9 cellular contexts compared by ENCODE assay signal in the genomic region with DNA sequence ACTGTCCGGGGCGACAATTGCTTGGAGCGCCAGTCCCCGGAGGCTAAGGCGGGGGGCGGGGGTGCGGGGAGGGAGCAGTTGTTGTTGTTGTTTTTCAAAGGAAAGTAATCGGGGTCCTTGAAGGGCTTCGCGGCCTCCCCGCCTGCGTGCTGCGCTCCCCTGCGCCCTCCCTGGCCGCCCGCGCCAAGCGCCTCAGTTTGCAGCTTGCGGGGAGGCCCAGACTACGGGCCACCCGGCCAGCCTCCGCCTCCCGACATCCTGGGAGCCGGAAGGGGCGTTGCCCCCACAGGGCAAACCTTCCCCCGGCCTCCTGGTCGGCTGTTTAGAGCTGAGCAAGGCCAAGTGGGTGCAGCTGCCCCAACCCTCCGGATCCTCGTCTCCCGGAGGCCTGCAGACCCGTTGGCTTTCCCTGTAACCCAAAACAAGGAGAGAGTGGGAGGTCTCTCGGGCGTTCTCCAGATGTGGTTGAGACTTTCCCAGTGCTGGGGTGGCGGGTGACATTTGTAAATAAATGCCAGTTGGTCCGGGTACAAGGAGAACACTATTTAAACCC. TPM values are rescaled to one million over a fixed set of nuclear protein-coding genes. Genes with fewer than 3 reads are reported as not detected.
DNase-seq lines count a peak whose midpoint lies in the region; ATAC-seq, FAIRE-seq and TF ChIP-seq lines count a peak whose summit lies in the region.
"Had no signal": no experiment of that assay in that cellular context is flagged by ENCODE, and none has a peak within 500 bp of the region (broad histone marks: within the 10 kb centered on the region; RNA-seq: fewer than 3 reads in every experiment).

No MANE protein-coding gene starts in this region.

- peaks cover 66% of the 10 kb centered on the region for H3K27me3 Mint-ChIP-seq in CD4-positive, alpha-beta T cell

- H3K79me2 ChIP-seq in HepG2 (ENCODE audit: insufficient read depth, low read length): no peaks in the 10 kb centered on the region

- H3K4me3 Mint-ChIP-seq in CD4-positive, alpha-beta T cell: no peak overlapping the region

- TF ChIP-seq RAD21 in HepG2 (CRISPR knock-in tag; IDR thresholded peaks at IDR 0.05): no peak

- DNase-seq in DMS153 (lab: John Stamatoyannopoulos, UW): peak; percentile 61
- peak; percentile 78 for DNase-seq in GM20000 (ENCODE audit: low spot score)
- DNase-seq in SJCRH30: peak; percentile 75 to 77
- DNase-seq in HepG2 (ENCODE audit: low spot score): no peak
- no peak for DNase-seq in CD4-positive, alpha-beta T cell
- no peak for DNase-seq in thyroid gland

- H4K20me1 ChIP-seq in HepG2 (ENCODE audit: insufficient read depth, low read length): no peaks in the 10 kb centered on the region; the same call in 1 of the 2 replicates

- H3K27ac ChIP-seq in SJCRH30 (peak overlapping the region; percentile 66), HepG2 (ENCODE audit: extremely low read length, insufficient read depth, low read length) (no peak overlapping the region), thyroid gland (no peak overlapping the region)
- no peak overlapping the region for H3K27ac ChIP-seq in CD4-positive, alpha-beta T cell (ENCODE audit: low read depth, low read length)

- POLR2A ChIA-PET in HepG2 (lab: Yijun Ruan, JAX): no interaction called here
- POLR2A ChIA-PET in CD4-positive, alpha-beta T cell (lab: Charles Lee): interaction anchor here (1.1 kb wide), 1 partner anchor 1146 kb away, joined by 3 read pairs; no protein-coding TSS in a partner anchor

- H3K4me2 ChIP-seq in HepG2 (ENCODE audit: low read depth, low read length): peak overlapping the region; percentile 83

- H3K9me3 ChIP-seq in SJCRH30 (replicated peaks): no peaks in the 10 kb centered on the region
- H3K9me3 ChIP-seq in HepG2 (ENCODE audit: low read length): no peaks in the 10 kb centered on the region
- no peaks in the 10 kb centered on the region for H3K9me3 ChIP-seq in CD4-positive, alpha-beta T cell (ENCODE audit: control insufficient read depth, low read length)
- no peaks in the 10 kb centered on the region for H3K9me3 ChIP-seq in thyroid gland

- TF ChIP-seq POLR2A in HepG2 (IDR thresholded peaks at IDR 0.05; ENCODE audit: insufficient read depth in 1 of 2, low read depth in 2 of 2, low read length in 2 of 2) (no peak), thyroid gland (IDR thresholded peaks at IDR 0.05) (no peak)

- no peak overlapping the region for H3K27ac Mint-ChIP-seq in CD4-positive, alpha-beta T cell

- no peaks in the 10 kb centered on the region; the same call in 1 of the 2 replicates for H3K4me1 ChIP-seq in SJCRH30
- peaks cover 35% of the 10 kb centered on the region for H3K4me1 ChIP-seq in HepG2 (ENCODE audit: insufficient read depth, low read length)
- peaks cover 28 to 62% of the 10 kb centered on the region in 2 donors for H3K4me1 ChIP-seq in thyroid gland

- peaks cover 30% of the 10 kb centered on the region for H3K4me1 Mint-ChIP-seq in CD4-positive, alpha-beta T cell (ENCODE audit: low read depth)

- no peak overlapping the region for H2AFZ ChIP-seq in HepG2 (ENCODE audit: low read length)

- intact Hi-C loops in HepG2 (cut with micrococcal nuclease; ENCODE audit: unreplicated experiment): loop anchor here (10.0 kb wide), 1 partner anchor 193 kb away; no protein-coding TSS in a partner anchor
- intact Hi-C loops in CD4-positive, alpha-beta T cell (cut with DNase I, micrococcal nuclease): no loop called here
- intact Hi-C loops in thyroid gland (cut with DNase I): no loop called here

- WGBS in HepG2 (ENCODE audit: low lambda C conversion rate): 44% methylated on average over 32 of the region's 35 CpGs
- 9 to 11% methylated on average over 6 to 23 of the region's 35 CpGs for WGBS in thyroid gland, 2 donors

- peak; percentile 3; the same call in 2 of the 3 replicates for ATAC-seq in HepG2
- no peak for ATAC-seq in CD4-positive, alpha-beta T cell (ENCODE audit: poor library complexity)
- ATAC-seq in HG02571 (IDR thresholded peaks at IDR 0.05; ENCODE audit: unreplicated experiment): no peak
- ATAC-seq in HG02678 (IDR thresholded peaks at IDR 0.05; ENCODE audit: unreplicated experiment): no peak

- TF ChIP-seq CTCF in GM20000 (IDR thresholded peaks at IDR 0.05; ENCODE audit: extremely low read depth, missing control alignments): peak; percentile 25
- TF ChIP-seq CTCF in HepG2 (CRISPR knock-in tag; IDR thresholded peaks at IDR 0.05): no peak
- TF ChIP-seq CTCF in CD4-positive, alpha-beta T cell (IDR thresholded peaks at IDR 0.05): no peak
- no peak for TF ChIP-seq CTCF in thyroid gland (IDR thresholded peaks at IDR 0.05)

- peak overlapping the region; percentile 62 for H3K4me3 ChIP-seq in SJCRH30
- peak overlapping the region in 2 of 3 experiments; percentile 49 to 72; a peak in 4 of 6 replicates for H3K4me3 ChIP-seq in HepG2 (replicated peaks in 1 of 3; ENCODE audit: insufficient read depth in 1 of 3, low read depth in 2 of 3, low read length in 3 of 3)
- H3K4me3 ChIP-seq in thyroid gland (replicated peaks in 1 of 3): no peak overlapping the region

- no peak overlapping the region for H3K9ac ChIP-seq in HepG2 (ENCODE audit: insufficient read depth, low read depth, low read length)

- H3K36me3 ChIP-seq in SJCRH30 (no peaks in the 10 kb centered on the region), HepG2 (replicated peaks in 1 of 2; ENCODE audit: control insufficient read depth in 1 of 2, insufficient read depth in 2 of 2, low read length in 2 of 2) (no peaks in the 10 kb centered on the region), thyroid gland (no peaks in the 10 kb centered on the region)

- no TSS peak for BruUV-seq in HepG2 (replicated peaks; lab: Mats Ljungman, UMichigan)

- CTCF ChIA-PET in HepG2 (lab: Yijun Ruan, JAX; ENCODE audit: low intra/inter-chr PET ratio, low total read pairs): no interaction called here
- CTCF ChIA-PET in CD4-positive, alpha-beta T cell (lab: Charles Lee): no interaction called here

- in situ Hi-C loops in HepG2 (cut with HindIII; ENCODE audit: extremely low pct_ligation_motif_present, low pct_unique_long_range_greater_than_20kb): no loop called here

- no peaks in the 10 kb centered on the region for H3K36me3 Mint-ChIP-seq in CD4-positive, alpha-beta T cell (ENCODE audit: low read depth)

- no peak for TF ChIP-seq EP300 in HepG2 (IDR thresholded peaks at IDR 0.05; ENCODE audit: low read depth in 2 of 2, low read length in 2 of 2)
- TF ChIP-seq EP300 in HepG2 (CRISPR knock-in tag; IDR thresholded peaks at IDR 0.05; ENCODE audit: borderline replicate concordance): no peak

- no peaks in the 10 kb centered on the region for H3K27me3 ChIP-seq in SJCRH30
- H3K27me3 ChIP-seq in HepG2 (ENCODE audit: control insufficient read depth in 1 of 2, insufficient read depth in 2 of 2, low read length in 2 of 2): peaks cover 40 to 92% of the 10 kb centered on the region in 2 experiments
- peaks cover 91% of the 10 kb centered on the region for H3K27me3 ChIP-seq in CD4-positive, alpha-beta T cell (ENCODE audit: control insufficient read depth, insufficient read depth, low read length)
- H3K27me3 ChIP-seq in thyroid gland: peaks cover 72% of the 10 kb centered on the region

- H3K9me3 Mint-ChIP-seq in CD4-positive, alpha-beta T cell: no peaks in the 10 kb centered on the region

- FAIRE-seq in HepG2 (lab: Jason Lieb, UNC): no peak

TF ChIP-seq in HepG2, 621 proteins besides CTCF, POLR2A, EP300 and RAD21 (continues in another document):
- TF ChIP-seq NFATC3 (CRISPR knock-in tag; IDR thresholded peaks at IDR 0.05) (no peak), TOPORS (CRISPR knock-in tag; IDR thresholded peaks at IDR 0.05) (no peak), TCF7L2 (IDR thresholded peaks at IDR 0.05; ENCODE audit: low read depth, low read length) (no peak), ARID2 (CRISPR knock-in tag; IDR thresholded peaks at IDR 0.05; ENCODE audit: borderline replicate concordance) (0 out of 2 replicates have a peak, but pooled peaks have one; percentile 29), ZNF569 (CRISPR knock-in tag; IDR thresholded peaks at IDR 0.05; ENCODE audit: borderline replicate concordance) (no peak)
- TF ChIP-seq, protein P1, sequence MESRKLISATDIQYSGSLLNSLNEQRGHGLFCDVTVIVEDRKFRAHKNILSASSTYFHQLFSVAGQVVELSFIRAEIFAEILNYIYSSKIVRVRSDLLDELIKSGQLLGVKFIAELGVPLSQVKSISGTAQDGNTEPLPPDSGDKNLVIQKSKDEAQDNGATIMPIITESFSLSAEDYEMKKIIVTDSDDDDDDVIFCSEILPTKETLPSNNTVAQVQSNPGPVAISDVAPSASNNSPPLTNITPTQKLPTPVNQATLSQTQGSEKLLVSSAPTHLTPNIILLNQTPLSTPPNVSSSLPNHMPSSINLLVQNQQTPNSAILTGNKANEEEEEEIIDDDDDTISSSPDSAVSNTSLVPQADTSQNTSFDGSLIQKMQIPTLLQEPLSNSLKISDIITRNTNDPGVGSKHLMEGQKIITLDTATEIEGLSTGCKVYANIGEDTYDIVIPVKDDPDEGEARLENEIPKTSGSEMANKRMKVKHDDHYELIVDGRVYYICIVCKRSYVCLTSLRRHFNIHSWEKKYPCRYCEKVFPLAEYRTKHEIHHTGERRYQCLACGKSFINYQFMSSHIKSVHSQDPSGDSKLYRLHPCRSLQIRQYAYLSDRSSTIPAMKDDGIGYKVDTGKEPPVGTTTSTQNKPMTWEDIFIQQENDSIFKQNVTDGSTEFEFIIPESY (CRISPR knock-in tag; IDR thresholded peaks at IDR 0.05): 0 out of 2 replicates have a peak, but pooled peaks have one; percentile 62

RNA-seq across cellular contexts. Expression of a gene that starts 3.7 kb away (rescaled TPM):
- total RNA-seq in SJCRH30 (2014; rRNA removed; shearing (Covaris generic)): 1.8 and 2.0 TPM in 2 replicates
- total RNA-seq in HepG2 (2016; rRNA removed; fragmentation: Illumina TruSeq; extraction: Trizol): not detected in 2 replicates
- not detected in 2 replicates for total RNA-seq in HepG2 (2016; cell fraction: cytosol; rRNA removed; fragmentation: Illumina TruSeq; extraction: Trizol; ENCODE audit: low read depth)
- total RNA-seq in HepG2 (2016; cell fraction: insoluble cytoplasmic fraction; rRNA removed; fragmentation: Illumina TruSeq; extraction: Trizol): not detected in 2 replicates
- not detected in 2 replicates for total RNA-seq in HepG2 (2016; cell fraction: membrane; rRNA removed; fragmentation: Illumina TruSeq; extraction: Trizol)
- total RNA-seq in HepG2 (2016; cell fraction: nucleus; rRNA removed; fragmentation: Illumina TruSeq; extraction: Trizol): not detected in 2 replicates
- not detected in 2 replicates for polyA plus RNA-seq in HepG2 (2011; rRNA removed)
- not detected in 2 replicates for polyA plus RNA-seq in HepG2 (2011; cell fraction: cytosol; rRNA removed)
- not detected in 2 replicates for polyA plus RNA-seq in HepG2 (2011; cell fraction: nucleus; rRNA removed)
- polyA plus RNA-seq in HepG2 (2012): not detected in 2 replicates
- not detected in 2 replicates for polyA plus RNA-seq in HepG2 (2016; cell fraction: cytosol; fragmentation: Illumina TruSeq; extraction: Trizol; ENCODE audit: low read depth)
- not detected in 2 replicates for polyA plus RNA-seq in HepG2 (2016; cell fraction: insoluble cytoplasmic fraction; fragmentation: Illumina TruSeq; extraction: Trizol; ENCODE audit: low read depth)
- not detected in 2 replicates for polyA plus RNA-seq in HepG2 (2016; cell fraction: membrane; fragmentation: Illumina TruSeq; extraction: Trizol; ENCODE audit: low read depth)
- not detected in 2 replicates for polyA plus RNA-seq in HepG2 (2016; cell fraction: nucleus; fragmentation: Illumina TruSeq; extraction: Trizol; ENCODE audit: insufficient read depth, low read depth)
- not detected in 2 replicates for polyA minus RNA-seq in HepG2 (2011; rRNA and poly(A)+ RNA removed; ENCODE audit: low replicate concordance)
- polyA minus RNA-seq in HepG2 (2011; cell fraction: cytosol; rRNA and poly(A)+ RNA removed): not detected in 2 replicates
- polyA minus RNA-seq in HepG2 (2011; cell fraction: nucleus; rRNA and poly(A)+ RNA removed): not detected in 2 replicates
- total RNA-seq in CD4-positive, alpha-beta T cell: not detected
- not detected for total RNA-seq in thyroid gland
- total RNA-seq: dermis microvascular lymphatic vessel endothelial cell had no signal

Comparison
In these comparisons a context has a peak if more than half of its experiments do, and no peak if none do; other contexts are left out.
1. DNase-seq: peak in DMS153 (single experiment), GM20000 (single experiment) and SJCRH30 (2 of 2); none in HepG2 (single experiment), CD4-positive, alpha-beta T cell (0 of 10) and thyroid gland (0 of 2).
2. H3K4me3 ChIP-seq: peak in SJCRH30 (single experiment) and HepG2 (2 of 3); none in thyroid gland (0 of 3).